Comparison of ENCODE assay signal across 8 cellular contexts in genomic region chr4:174522183-174523002, GRCh38. TPM values are rescaled to one million over a fixed set of nuclear protein-coding genes. Genes with fewer than 3 reads are reported as not detected.
DNase-seq lines count a peak whose midpoint lies in the region; ATAC-seq and TF ChIP-seq lines count a peak whose summit lies in the region.

Gene HPGD (minus strand): TSS chr4:174522488. CDS start chr4:174522451, 37 bp downstream.

- H3K4me1 ChIP-seq in left ventricle myocardium inferior = peaks cover 12% of the 10 kb centered on the region

- TF ChIP-seq CTCF in left ventricle myocardium inferior (IDR thresholded peaks at IDR 0.05; ENCODE audit: borderline replicate concordance) = no peak

- H3K4me1 Mint-ChIP-seq in activated naive CD4-positive, alpha-beta T cell treated with anti-CD3 and anti-CD28 coated beads, Interleukin-2, amount 50 U/mL, for 24 hours = peaks cover 5% of the 10 kb centered on the region

- no peak within 1 kb of the TSS for H3K27ac ChIP-seq in left ventricle myocardium inferior (replicated peaks)

- ATAC-seq in GM19043 (IDR thresholded peaks at IDR 0.05; ENCODE audit: low read depth, unreplicated experiment) (peak; percentile 67), HG03432 (IDR thresholded peaks at IDR 0.05; ENCODE audit: unreplicated experiment) (peak; percentile 88)

- H3K4me3 ChIP-seq in left ventricle myocardium inferior = peak within 1 kb of the TSS; percentile 71

- H3K27ac Mint-ChIP-seq in activated naive CD4-positive, alpha-beta T cell treated with anti-CD3 and anti-CD28 coated beads, Interleukin-2, amount 50 U/mL, for 24 hours = peak within 1 kb of the TSS; percentile 37

- H3K36me3 ChIP-seq in left ventricle myocardium inferior = no peaks in the 10 kb centered on the region

- peaks cover 30% of the 10 kb centered on the region for H3K27me3 Mint-ChIP-seq in activated naive CD4-positive, alpha-beta T cell treated with anti-CD3 and anti-CD28 coated beads, Interleukin-2, amount 50 U/mL, for 24 hours

- H3K9me3 Mint-ChIP-seq in activated naive CD4-positive, alpha-beta T cell treated with anti-CD3 and anti-CD28 coated beads, Interleukin-2, amount 50 U/mL, for 24 hours = peaks cover 5% of the 10 kb centered on the region

- no peaks in the 10 kb centered on the region for H3K36me3 Mint-ChIP-seq in activated naive CD4-positive, alpha-beta T cell treated with anti-CD3 and anti-CD28 coated beads, Interleukin-2, amount 50 U/mL, for 24 hours

- intact Hi-C loops in left ventricle myocardium inferior (cut with micrococcal nuclease) = no loop called here

- in situ Hi-C loops in ACHN (cut with HindIII; ENCODE audit: low pct_ligation_motif_present, low pct_unique_long_range_greater_than_20kb, low sequenced_read_pairs) = no loop called here

- no peaks in the 10 kb centered on the region for H3K9me3 ChIP-seq in left ventricle myocardium inferior (replicated peaks)

- DNase-seq in ACHN = peak; percentile 53
- DNase-seq in SK-N-DZ (ENCODE audit: low spot score) = peak; percentile 9
- peak; percentile 37 for DNase-seq in left ventricle myocardium inferior
- DNase-seq in retina = peak; percentile 85
- no peak for DNase-seq in NCI-H1436 treated with DMSO at 0.1 percent for 48 hours (lab: John Stamatoyannopoulos, UW)

- H3K27me3 ChIP-seq in left ventricle myocardium inferior (ENCODE audit: low read depth) = peaks cover 27% of the 10 kb centered on the region

- peak within 1 kb of the TSS; percentile 81 for H3K4me3 Mint-ChIP-seq in activated naive CD4-positive, alpha-beta T cell treated with anti-CD3 and anti-CD28 coated beads, Interleukin-2, amount 50 U/mL, for 24 hours

RNA-seq across cellular contexts. Expression of gene HPGD, which starts in this region (rescaled TPM):
- not detected in 2 replicates for polyA plus RNA-seq in SK-N-DZ (2014; cell fraction: cytosol; rRNA removed)
- polyA plus RNA-seq in SK-N-DZ (2014; cell fraction: nucleus; rRNA removed) = not detected in 2 replicates
- total RNA-seq in left ventricle myocardium inferior = 1.4 TPM
